ENCODE assay signal across 15 cellular contexts in the genomic region with DNA sequence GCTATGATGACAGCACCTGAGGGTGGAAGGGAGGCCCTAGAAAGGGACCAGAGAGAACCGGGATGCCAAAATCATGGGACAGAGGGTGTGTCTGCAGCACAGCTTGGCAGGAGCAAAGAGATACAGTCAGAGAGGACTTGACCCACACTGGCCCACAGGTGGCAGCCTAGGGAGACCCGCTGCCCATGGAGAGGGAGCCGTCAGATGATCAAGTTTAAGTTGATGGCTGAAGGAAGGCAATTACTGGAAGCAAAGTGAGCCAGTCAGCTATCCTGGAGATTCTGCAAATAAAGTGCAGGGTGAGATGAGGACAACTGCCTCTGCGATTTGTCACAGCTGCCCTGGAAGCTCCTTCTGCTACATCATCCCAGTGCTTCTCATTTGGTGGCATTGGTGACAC.
DNase-seq lines count a peak whose midpoint lies in the region; ATAC-seq and TF ChIP-seq lines count a peak whose summit lies in the region.
"Had no signal": no experiment of that assay in that cellular context is flagged by ENCODE, and none has a peak within 500 bp of the region (broad histone marks: within the 10 kb centered on the region; RNA-seq: fewer than 3 reads in every experiment).

No MANE protein-coding gene starts in this region.

- DNase-seq in DMS53 (lab: John Stamatoyannopoulos, UW) (peak; percentile 13), DMS53 treated with DMSO at 0.1 percent for 48 hours (lab: John Stamatoyannopoulos, UW; ENCODE audit: unreplicated experiment) (no peak), HuH-7 (ENCODE audit: low spot score) (peak; percentile 26), nephron progenitor cell (no peak), LoVo (ENCODE audit: low spot score) (no peak), superior temporal gyrus (ENCODE audit: extremely low spot score) (no peak), KBM-7 (no peak)
- DNase-seq: CD8-positive, alpha-beta memory T cell; midbrain; MM.1S; NCI-H226; occipital lobe; stimulated activated naive CD8-positive, alpha-beta T cell treated with anti-CD3 and anti-CD28 coated beads, Interleukin-15, Interleukin-2, amounts not matched to agents 100 U/mL and 50 U/mL, for 24 hours; uterus had no signal

- peaks cover 21% of the 10 kb centered on the region for H3K27me3 Mint-ChIP-seq in nephron progenitor cell (ENCODE audit: low read depth, poor library complexity)

- ATAC-seq in SK-N-SH treated with all-trans-retinoic acid at 6 μM for 48 hours, result peak; percentile 47; the same call in 1 of the 3 replicates
- ATAC-seq: stimulated activated naive CD8-positive, alpha-beta T cell treated with anti-CD3 and anti-CD28 coated beads, Interleukin-15, Interleukin-2, amounts not matched to agents 100 U/mL and 50 U/mL, for 24 hours had no signal

- no peaks in the 10 kb centered on the region for H3K36me3 Mint-ChIP-seq in nephron progenitor cell (ENCODE audit: low read depth)
- H3K36me3 Mint-ChIP-seq: CD8-positive, alpha-beta memory T cell had no signal

- no peak overlapping the region for H3K27ac Mint-ChIP-seq in nephron progenitor cell
- H3K27ac Mint-ChIP-seq: CD8-positive, alpha-beta memory T cell had no signal

- in situ Hi-C loops in KBM-7 (cut with MboI; ENCODE audit: low pct_unique_long_range_greater_than_20kb, low sequenced_read_pairs), result no loop called here

- peak; percentile 19 for TF ChIP-seq CTCF in nephron progenitor cell (IDR thresholded peaks at IDR 0.05)

- peaks cover 26% of the 10 kb centered on the region for H3K4me1 Mint-ChIP-seq in nephron progenitor cell
- H3K4me1 Mint-ChIP-seq: CD8-positive, alpha-beta memory T cell had no signal

- no peaks in the 10 kb centered on the region for H3K9me3 Mint-ChIP-seq in nephron progenitor cell
- H3K9me3 Mint-ChIP-seq: CD8-positive, alpha-beta memory T cell had no signal

- no peak overlapping the region for H3K4me3 Mint-ChIP-seq in nephron progenitor cell
- H3K4me3 Mint-ChIP-seq: CD8-positive, alpha-beta memory T cell had no signal

TF ChIP-seq in SK-N-SH treated with all-trans-retinoic acid at 6 μM for 48 hours, 23 proteins besides CTCF, POLR2A, EP300 and RAD21:
- TF ChIP-seq, protein P1, sequence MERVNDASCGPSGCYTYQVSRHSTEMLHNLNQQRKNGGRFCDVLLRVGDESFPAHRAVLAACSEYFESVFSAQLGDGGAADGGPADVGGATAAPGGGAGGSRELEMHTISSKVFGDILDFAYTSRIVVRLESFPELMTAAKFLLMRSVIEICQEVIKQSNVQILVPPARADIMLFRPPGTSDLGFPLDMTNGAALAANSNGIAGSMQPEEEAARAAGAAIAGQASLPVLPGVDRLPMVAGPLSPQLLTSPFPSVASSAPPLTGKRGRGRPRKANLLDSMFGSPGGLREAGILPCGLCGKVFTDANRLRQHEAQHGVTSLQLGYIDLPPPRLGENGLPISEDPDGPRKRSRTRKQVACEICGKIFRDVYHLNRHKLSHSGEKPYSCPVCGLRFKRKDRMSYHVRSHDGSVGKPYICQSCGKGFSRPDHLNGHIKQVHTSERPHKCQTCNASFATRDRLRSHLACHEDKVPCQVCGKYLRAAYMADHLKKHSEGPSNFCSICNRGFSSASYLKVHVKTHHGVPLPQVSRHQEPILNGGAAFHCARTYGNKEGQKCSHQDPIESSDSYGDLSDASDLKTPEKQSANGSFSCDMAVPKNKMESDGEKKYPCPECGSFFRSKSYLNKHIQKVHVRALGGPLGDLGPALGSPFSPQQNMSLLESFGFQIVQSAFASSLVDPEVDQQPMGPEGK (CRISPR knock-in tag; IDR thresholded peaks at IDR 0.05; ENCODE audit: borderline replicate concordance), result no peak
- no peak for TF ChIP-seq ZNF70 (CRISPR knock-in tag; IDR thresholded peaks at IDR 0.05)
- no peak for TF ChIP-seq RARB (CRISPR knock-in tag; IDR thresholded peaks at IDR 0.05)
- TF ChIP-seq ZNF565 (CRISPR knock-in tag; conservative IDR thresholded peaks at IDR 0.05; ENCODE audit: low read depth), result no peak
- TF ChIP-seq ZC3H10 (CRISPR knock-in tag; IDR thresholded peaks at IDR 0.05), result no peak
- TF ChIP-seq BACH2 (CRISPR knock-in tag; IDR thresholded peaks at IDR 0.05; ENCODE audit: borderline replicate concordance), result no peak
- no peak for TF ChIP-seq ARNTL (CRISPR knock-in tag; IDR thresholded peaks at IDR 0.05; ENCODE audit: borderline replicate concordance, low read depth)
- TF ChIP-seq SNAI2 (CRISPR knock-in tag; IDR thresholded peaks at IDR 0.05), result no peak
- TF ChIP-seq ISL1 (CRISPR knock-in tag; IDR thresholded peaks at IDR 0.05), result no peak
- TF ChIP-seq, protein P2, sequence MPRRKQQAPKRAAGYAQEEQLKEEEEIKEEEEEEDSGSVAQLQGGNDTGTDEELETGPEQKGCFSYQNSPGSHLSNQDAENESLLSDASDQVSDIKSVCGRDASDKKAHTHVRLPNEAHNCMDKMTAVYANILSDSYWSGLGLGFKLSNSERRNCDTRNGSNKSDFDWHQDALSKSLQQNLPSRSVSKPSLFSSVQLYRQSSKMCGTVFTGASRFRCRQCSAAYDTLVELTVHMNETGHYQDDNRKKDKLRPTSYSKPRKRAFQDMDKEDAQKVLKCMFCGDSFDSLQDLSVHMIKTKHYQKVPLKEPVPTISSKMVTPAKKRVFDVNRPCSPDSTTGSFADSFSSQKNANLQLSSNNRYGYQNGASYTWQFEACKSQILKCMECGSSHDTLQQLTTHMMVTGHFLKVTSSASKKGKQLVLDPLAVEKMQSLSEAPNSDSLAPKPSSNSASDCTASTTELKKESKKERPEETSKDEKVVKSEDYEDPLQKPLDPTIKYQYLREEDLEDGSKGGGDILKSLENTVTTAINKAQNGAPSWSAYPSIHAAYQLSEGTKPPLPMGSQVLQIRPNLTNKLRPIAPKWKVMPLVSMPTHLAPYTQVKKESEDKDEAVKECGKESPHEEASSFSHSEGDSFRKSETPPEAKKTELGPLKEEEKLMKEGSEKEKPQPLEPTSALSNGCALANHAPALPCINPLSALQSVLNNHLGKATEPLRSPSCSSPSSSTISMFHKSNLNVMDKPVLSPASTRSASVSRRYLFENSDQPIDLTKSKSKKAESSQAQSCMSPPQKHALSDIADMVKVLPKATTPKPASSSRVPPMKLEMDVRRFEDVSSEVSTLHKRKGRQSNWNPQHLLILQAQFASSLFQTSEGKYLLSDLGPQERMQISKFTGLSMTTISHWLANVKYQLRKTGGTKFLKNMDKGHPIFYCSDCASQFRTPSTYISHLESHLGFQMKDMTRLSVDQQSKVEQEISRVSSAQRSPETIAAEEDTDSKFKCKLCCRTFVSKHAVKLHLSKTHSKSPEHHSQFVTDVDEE (CRISPR knock-in tag; IDR thresholded peaks at IDR 0.05), result no peak
- TF ChIP-seq PPARA (CRISPR knock-in tag; IDR thresholded peaks at IDR 0.05; ENCODE audit: borderline replicate concordance), result no peak
- no peak for TF ChIP-seq TCF4 (CRISPR knock-in tag; IDR thresholded peaks at IDR 0.05; ENCODE audit: borderline replicate concordance)
TF ChIP-seq in SK-N-SH treated with all-trans-retinoic acid at 6 μM for 48 hours: peak in this region for 0.

Comparison
In these comparisons a context has a peak if more than half of its experiments do, and no peak if none do; other contexts are left out.
1. DNase-seq: peak in DMS53 (single experiment) and HuH-7 (single experiment); none in DMS53 treated with DMSO at 0.1 percent for 48 hours (single experiment), nephron progenitor cell (single experiment), LoVo (single experiment), superior temporal gyrus (single experiment) and KBM-7 (single experiment).